Comparison of ENCODE assay signal across 8 cellular contexts in the genomic region with DNA sequence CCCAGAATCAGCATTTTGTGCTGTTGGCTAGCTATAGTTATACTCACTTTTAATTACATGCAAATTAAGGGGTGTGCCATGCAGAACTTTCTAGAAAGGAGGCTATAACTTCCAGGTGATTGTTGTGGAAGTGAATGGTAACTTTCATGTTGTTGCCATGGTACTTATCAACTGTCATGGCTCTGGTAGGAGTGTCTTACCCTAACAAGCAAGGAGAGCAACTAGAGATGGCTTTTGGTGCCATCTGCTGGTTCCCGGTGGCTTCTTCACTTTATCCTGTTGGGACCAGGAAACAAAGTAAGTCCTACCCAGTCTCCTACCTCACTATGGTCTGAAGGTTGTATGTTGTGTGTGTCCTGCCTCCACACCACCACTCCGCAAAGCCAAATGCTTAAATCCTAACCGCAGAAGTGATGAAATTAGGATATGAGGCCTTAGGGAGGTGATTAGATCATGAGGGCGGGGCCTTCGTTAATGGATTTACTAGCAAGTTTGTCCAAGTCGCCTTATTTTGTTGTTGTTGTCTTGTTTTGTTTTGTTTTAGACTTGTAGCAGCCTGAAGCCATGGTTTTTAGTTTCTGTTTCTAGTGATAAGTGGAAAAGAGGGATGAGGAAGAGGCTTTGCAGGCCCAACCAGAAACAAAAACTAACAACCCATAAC. TPM values are rescaled to one million over a fixed set of nuclear protein-coding genes. Genes with fewer than 3 reads are reported as not detected.
DNase-seq lines count a peak whose midpoint lies in the region; ATAC-seq and TF ChIP-seq lines count a peak whose summit lies in the region.

No MANE protein-coding gene starts in this region.

- H3K4me2 ChIP-seq in SK-N-SH: no peak overlapping the region

- no peaks in the 10 kb centered on the region for H3K27me3 ChIP-seq in BJ (ENCODE audit: control insufficient read depth, insufficient read depth, low read length)
- no peaks in the 10 kb centered on the region for H3K27me3 ChIP-seq in SK-N-SH (ENCODE audit: insufficient read depth)
- H3K27me3 ChIP-seq in tibial nerve: no peaks in the 10 kb centered on the region

- DNase-seq in BJ (ENCODE audit: low read depth) (peak; percentile 69), NCI-H1105 treated with DMSO at 0.1 percent for 48 hours (lab: John Stamatoyannopoulos, UW) (peak; percentile 83), SK-N-SH (peak; percentile 76), germinal center (ENCODE audit: low spot score) (peak; percentile 77), osteocyte (ENCODE audit: extremely low spot score, unreplicated experiment) (peak; percentile 91), tibial nerve (ENCODE audit: low spot score in 2 of 2) (peak; percentile 71 to 88)
- peak; percentile 93 for DNase-seq in activated naive CD4-positive, alpha-beta T cell treated with anti-CD3 and anti-CD28 coated beads, Interleukin-2, amount 10 ng/mL, durations not matched to agents 7 days and 5 days

- peaks cover under 1% of the 10 kb centered on the region in 2 experiments; a peak in 1 of 4 replicates for H3K4me1 ChIP-seq in SK-N-SH (ENCODE audit: control insufficient read depth in 1 of 2, insufficient read depth in 2 of 2, low read depth in 1 of 2, low read length in 1 of 2)
- H3K4me1 ChIP-seq in tibial nerve: peaks cover 0 to 11% (median under 1%) of the 10 kb centered on the region in 4 donors

- no peaks in the 10 kb centered on the region for H3F3A ChIP-seq in SK-N-SH (replicated peaks; ENCODE audit: insufficient read depth)

- H3K27ac ChIP-seq in SK-N-SH (ENCODE audit: low read depth in 2 of 2, low read length in 1 of 2): no peak overlapping the region; a peak in 2 of 4 replicates
- peak overlapping the region in 2 of 4 donors; percentile 43 to 44 for H3K27ac ChIP-seq in tibial nerve

- H3K9me3 ChIP-seq in SK-N-SH: no peaks in the 10 kb centered on the region
- H3K9me3 ChIP-seq in tibial nerve: no peaks in the 10 kb centered on the region

- no peaks in the 10 kb centered on the region for H3K79me2 ChIP-seq in SK-N-SH (ENCODE audit: insufficient read depth)

- H3K4me1 Mint-ChIP-seq in activated naive CD4-positive, alpha-beta T cell treated with anti-CD3 and anti-CD28 coated beads, Interleukin-2, amount 10 ng/mL, durations not matched to agents 7 days and 5 days: peaks cover 44% of the 10 kb centered on the region
- peaks cover 6% of the 10 kb centered on the region for H3K4me1 Mint-ChIP-seq in osteocyte (ENCODE audit: unreplicated experiment)

- CTCF ChIA-PET in BJ (lab: Yijun Ruan, JAX): interaction anchor here (0.6 to 3.0 kb wide), 7 partner anchors 17 to 591 kb away, joined by 3 to 21 read pairs (median 5); partner anchors contain the start of gene FBXL12
- CTCF ChIA-PET in SK-N-SH (lab: Yijun Ruan, JAX): interaction anchor here (0.7 to 3.7 kb wide), 23 partner anchors 10 to 591 kb away, joined by 3 to 30 read pairs (median 5); partner anchors contain the start of genes ZNF121, ZNF266, ZNF561 and ZNF846
- CTCF ChIA-PET in activated naive CD4-positive, alpha-beta T cell treated with anti-CD3 and anti-CD28 coated beads, Interleukin-2, amount 10 ng/mL, durations not matched to agents 7 days and 5 days (lab: Charles Lee): interaction anchor here (0.7 to 1.6 kb wide), 6 partner anchors 10 to 212 kb away, joined by 3 to 6 read pairs (median 4); partner anchors contain the start of gene ZNF121

- TF ChIP-seq EP300 in SK-N-SH (IDR thresholded peaks at IDR 0.05; ENCODE audit: borderline replicate concordance in 1 of 2, low read depth in 1 of 2, low read length in 1 of 2): peak in 1 of 2 experiments; percentile 37; a peak in 1 of 4 replicates
- TF ChIP-seq EP300 in tibial nerve (IDR thresholded peaks at IDR 0.05): peak in 1 of 2 donors; percentile 29

- peak overlapping the region; percentile 93 for H2AFZ ChIP-seq in SK-N-SH (ENCODE audit: low read depth)

- POLR2A ChIA-PET in BJ (lab: Charles Lee): no interaction called here
- POLR2A ChIA-PET in SK-N-SH (lab: Yijun Ruan, JAX): interaction anchor here (0.7 kb wide), 1 partner anchor 171 kb away, joined by 3 read pairs; no protein-coding TSS in a partner anchor

- no peaks in the 10 kb centered on the region for H3K27me3 Mint-ChIP-seq in activated naive CD4-positive, alpha-beta T cell treated with anti-CD3 and anti-CD28 coated beads, Interleukin-2, amount 10 ng/mL, durations not matched to agents 7 days and 5 days
- no peaks in the 10 kb centered on the region for H3K27me3 Mint-ChIP-seq in osteocyte (ENCODE audit: unreplicated experiment)

- peak; percentile 97 for TF ChIP-seq RAD21 in SK-N-SH (IDR thresholded peaks at IDR 0.05; ENCODE audit: low read length)

- peak; percentile 80 for TF ChIP-seq CTCF in BJ (IDR thresholded peaks at IDR 0.05; ENCODE audit: insufficient read depth, low read depth, low read length)
- peak; percentile 88 for TF ChIP-seq CTCF in SK-N-SH (IDR thresholded peaks at IDR 0.05)
- peak; percentile 93 for TF ChIP-seq CTCF in osteocyte (IDR thresholded peaks at IDR 0.05)
- peak; percentile 62 to 81 (median 70) for TF ChIP-seq CTCF in tibial nerve (IDR thresholded peaks at IDR 0.05)

- no peak overlapping the region for H3K4me3 Mint-ChIP-seq in activated naive CD4-positive, alpha-beta T cell treated with anti-CD3 and anti-CD28 coated beads, Interleukin-2, amount 10 ng/mL, durations not matched to agents 7 days and 5 days
- no peak overlapping the region for H3K4me3 Mint-ChIP-seq in osteocyte (ENCODE audit: unreplicated experiment)

- H3K4me3 ChIP-seq in BJ (ENCODE audit: low read depth, low read length): no peak overlapping the region
- peak overlapping the region in 1 of 2 experiments; percentile 2; a peak in 1 of 4 replicates for H3K4me3 ChIP-seq in SK-N-SH (ENCODE audit: low read depth in 2 of 2, low read length in 1 of 2)
- H3K4me3 ChIP-seq in tibial nerve: no peak overlapping the region

- WGBS in SK-N-SH (ENCODE audit: low lambda C conversion rate): 59% methylated on average over 5 of the region's 6 CpGs
- WGBS in tibial nerve, 2 donors: 41 to 47% methylated on average over 6 of the region's 6 CpGs

- no peaks in the 10 kb centered on the region for H4K20me1 ChIP-seq in SK-N-SH (ENCODE audit: insufficient read depth)

- H3K36me3 ChIP-seq in BJ (ENCODE audit: control insufficient read depth, insufficient read depth, low read length) (no peaks in the 10 kb centered on the region), SK-N-SH (replicated peaks in 1 of 2; ENCODE audit: control insufficient read depth in 1 of 2, insufficient read depth in 2 of 2, low read length in 1 of 2) (no peaks in the 10 kb centered on the region), tibial nerve (no peaks in the 10 kb centered on the region)

- ATAC-seq in GM21390 (IDR thresholded peaks at IDR 0.05; ENCODE audit: unreplicated experiment): peak; percentile 59

- H3K36me3 Mint-ChIP-seq in activated naive CD4-positive, alpha-beta T cell treated with anti-CD3 and anti-CD28 coated beads, Interleukin-2, amount 10 ng/mL, durations not matched to agents 7 days and 5 days: no peaks in the 10 kb centered on the region
- H3K36me3 Mint-ChIP-seq in osteocyte (ENCODE audit: unreplicated experiment): no peaks in the 10 kb centered on the region

- H3K9ac ChIP-seq in SK-N-SH: no peak overlapping the region

- TF ChIP-seq POLR2A in tibial nerve (IDR thresholded peaks at IDR 0.05): no peak

- H3K27ac Mint-ChIP-seq in activated naive CD4-positive, alpha-beta T cell treated with anti-CD3 and anti-CD28 coated beads, Interleukin-2, amount 10 ng/mL, durations not matched to agents 7 days and 5 days: peak overlapping the region; percentile 83
- peak overlapping the region; percentile 48 for H3K27ac Mint-ChIP-seq in osteocyte (ENCODE audit: unreplicated experiment)

- H3K9me2 ChIP-seq in SK-N-SH: no peaks in the 10 kb centered on the region

- peaks cover 6% of the 10 kb centered on the region for H3K9me3 Mint-ChIP-seq in activated naive CD4-positive, alpha-beta T cell treated with anti-CD3 and anti-CD28 coated beads, Interleukin-2, amount 10 ng/mL, durations not matched to agents 7 days and 5 days
- no peaks in the 10 kb centered on the region for H3K9me3 Mint-ChIP-seq in osteocyte (ENCODE audit: unreplicated experiment)

TF ChIP-seq in SK-N-SH, 30 proteins besides CTCF, POLR2A, EP300 and RAD21 (continues in another document):
- peak; percentile 76 for TF ChIP-seq MXI1 (IDR thresholded peaks at IDR 0.05; ENCODE audit: low read depth, low read length)
- TF ChIP-seq POLR2AphosphoS5 (IDR thresholded peaks at IDR 0.05; ENCODE audit: low read depth, low read length): no peak
- 0 out of 2 replicates have a peak, but pooled peaks have one; percentile 27 for TF ChIP-seq RFX5 (IDR thresholded peaks at IDR 0.05; ENCODE audit: low read length)
- TF ChIP-seq GATA2 (CRISPR knock-in tag; IDR thresholded peaks at IDR 0.05): no peak
- TF ChIP-seq SIN3A (IDR thresholded peaks at IDR 0.05; ENCODE audit: borderline replicate concordance, low read depth, low read length): 0 out of 2 replicates have a peak, but pooled peaks have one; percentile 30
- TF ChIP-seq SMC3 (IDR thresholded peaks at IDR 0.05; ENCODE audit: low read depth, low read length): peak; percentile 94

RNA-seq across cellular contexts. Expression of gene FBXL12, which starts 22.6 kb away (rescaled TPM):
- polyA plus RNA-seq in BJ (2011; rRNA removed) (23.5 and 35.3 TPM in 2 replicates), SK-N-SH (2012; rRNA removed) (27.1 and 30.5 TPM in 2 replicates)
- 11.5 and 13.1 TPM in 2 replicates for polyA minus RNA-seq in BJ (2011; rRNA and poly(A)+ RNA removed)
- 14.2 and 18.7 TPM in 2 replicates for polyA plus RNA-seq in SK-N-SH (2012; cell fraction: cytosol; rRNA removed)
- polyA plus RNA-seq in SK-N-SH (2012; cell fraction: nucleus; rRNA removed): 79.8 and 123 TPM in 2 replicates
- total RNA-seq in osteocyte (28.1 and 29.0 TPM in 2 replicates), tibial nerve (10 to 100 TPM; 26.2 to 42.7 (median 36.6) TPM)

RNA-seq across cellular contexts. Expression of gene ZNF846, which starts 27.7 kb away (rescaled TPM):
- polyA plus RNA-seq in BJ (2011; rRNA removed): 3.6 and 7.7 TPM in 2 replicates
- 8.9 and 10.2 TPM in 2 replicates for polyA minus RNA-seq in BJ (2011; rRNA and poly(A)+ RNA removed)
- 6.7 and 7.5 TPM in 2 replicates for polyA plus RNA-seq in SK-N-SH (2012; rRNA removed)
- polyA plus RNA-seq in SK-N-SH (2012; cell fraction: cytosol; rRNA removed): 6.3 and 7.7 TPM in 2 replicates
- polyA plus RNA-seq in SK-N-SH (2012; cell fraction: nucleus; rRNA removed): 15.7 and 18.7 TPM in 2 replicates
- 15.3 and 16.0 TPM in 2 replicates for total RNA-seq in osteocyte
- 10 to 100 TPM; 20.8 to 36.9 (median 26.8) TPM for total RNA-seq in tibial nerve

RNA-seq across cellular contexts. Expression of gene UBL5, which starts 31.5 kb away (rescaled TPM):
- 506 and 578 TPM in 2 replicates for polyA plus RNA-seq in BJ (2011; rRNA removed)
- 39.4 and 43.6 TPM in 2 replicates for polyA minus RNA-seq in BJ (2011; rRNA and poly(A)+ RNA removed)
- polyA plus RNA-seq in SK-N-SH (2012; rRNA removed): 2,269 and 2,602 TPM in 2 replicates
- 2,682 and 3,847 TPM in 2 replicates for polyA plus RNA-seq in SK-N-SH (2012; cell fraction: cytosol; rRNA removed)
- polyA plus RNA-seq in SK-N-SH (2012; cell fraction: nucleus; rRNA removed): 748 and 798 TPM in 2 replicates
- total RNA-seq in osteocyte: 258 and 260 TPM in 2 replicates
- 100 to 1,000 TPM; 349 to 599 (median 515) TPM for total RNA-seq in tibial nerve

RNA-seq across cellular contexts. Expression of gene PIN1, which starts 38.9 kb away (rescaled TPM):
- polyA plus RNA-seq in BJ (2011; rRNA removed) (56.4 and 89.6 TPM in 2 replicates), SK-N-SH (2012; rRNA removed) (148 and 152 TPM in 2 replicates)
- polyA minus RNA-seq in BJ (2011; rRNA and poly(A)+ RNA removed): 8.1 and 14.3 TPM in 2 replicates
- polyA plus RNA-seq in SK-N-SH (2012; cell fraction: cytosol; rRNA removed): 77.6 and 127 TPM in 2 replicates
- 92.6 and 93.4 TPM in 2 replicates for polyA plus RNA-seq in SK-N-SH (2012; cell fraction: nucleus; rRNA removed)
- total RNA-seq in osteocyte (67.4 and 70.3 TPM in 2 replicates), tibial nerve (100 to 1,000 TPM in 2 of 4 donors, 10 to 100 TPM in 2; 90.6 to 124 (median 103) TPM)
